Comparison of ENCODE assay signal across 8 cellular contexts in the genomic region with DNA sequence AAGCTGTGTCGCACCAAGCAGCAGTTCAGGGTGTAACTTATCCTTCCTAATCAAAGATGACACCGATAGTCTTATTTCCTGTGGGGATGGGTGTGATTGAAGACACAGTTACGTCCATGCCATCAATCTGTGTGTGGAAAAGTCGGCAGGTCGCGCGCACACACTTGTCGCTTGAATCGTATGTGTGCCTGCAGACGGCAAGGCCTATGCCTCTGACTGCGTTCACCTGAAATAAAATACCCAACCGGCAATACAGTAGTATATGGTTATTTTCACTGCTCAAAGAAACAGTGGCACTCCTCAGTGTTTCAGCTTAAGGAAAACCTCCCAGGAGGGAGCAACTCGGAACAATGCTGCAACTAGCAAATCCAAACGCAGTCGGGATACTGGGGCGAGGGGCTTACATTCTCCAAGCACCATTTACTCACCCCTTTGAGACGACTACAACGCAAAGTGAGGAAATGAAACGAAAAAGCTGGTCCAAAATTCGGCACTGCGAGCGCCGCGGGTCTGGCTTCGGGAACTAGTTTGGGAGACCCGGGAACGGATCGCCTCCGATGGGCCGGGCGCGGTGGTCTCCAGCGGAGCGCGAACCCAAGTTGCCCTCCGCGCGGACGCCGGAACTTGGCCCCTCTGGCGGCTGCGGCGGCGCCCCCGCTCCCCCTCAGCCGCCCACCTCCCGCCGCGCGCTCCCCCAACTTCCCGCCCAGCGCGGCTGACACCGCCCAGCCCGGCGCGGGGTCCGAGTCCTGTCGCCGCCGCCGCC. TPM values are rescaled to one million over a fixed set of nuclear protein-coding genes. Genes with fewer than 3 reads are reported as not detected.
A peak's percentile ranks its signal among the peaks of the same experiment; 100 is the strongest.
DNase-seq lines count a peak whose midpoint lies in the region; ATAC-seq and TF ChIP-seq lines count a peak whose summit lies in the region.

No MANE protein-coding gene starts in this region.

- H3K9ac ChIP-seq in KMS-11: peak overlapping the region; percentile 98

- H3K27me3 ChIP-seq in DOHH2 (ENCODE audit: control insufficient read depth, low read length) (peaks cover 10% of the 10 kb centered on the region), KMS-11 (ENCODE audit: insufficient read depth, low read depth) (no peaks in the 10 kb centered on the region)

- H4K20me1 ChIP-seq in DOHH2 (ENCODE audit: control insufficient read depth, insufficient read depth, low read depth, low read length): peaks cover 13% of the 10 kb centered on the region; the same call in 1 of the 2 replicates
- H4K20me1 ChIP-seq in KMS-11 (ENCODE audit: insufficient read depth): no peaks in the 10 kb centered on the region

- H3K4me1 ChIP-seq in DOHH2 (ENCODE audit: control insufficient read depth, low read length) (peaks cover 53% of the 10 kb centered on the region), KMS-11 (ENCODE audit: low read depth, poor library complexity, severe bottlenecking) (peaks cover 33% of the 10 kb centered on the region)

- ATAC-seq in GM21723 (IDR thresholded peaks at IDR 0.05; ENCODE audit: unreplicated experiment): peak; percentile 25
- ATAC-seq in stimulated activated naive B cell treated with anti-CD40 and anti-IgM and Interleukin-4, amounts not matched to agents 10 μg/mL and 1 μg/mL and 100 μg/mL, for 72 hours (replicated peaks): peak; percentile 36 to 48

- TF ChIP-seq CTCF in DOHH2 (IDR thresholded peaks at IDR 0.05; ENCODE audit: low read depth, low read length, poor library complexity, severe bottlenecking) (no peak), KMS-11 (conservative IDR thresholded peaks at IDR 0.05; ENCODE audit: low read depth, low read length) (no peak)

- peak overlapping the region; percentile 95 for H3K27ac Mint-ChIP-seq in stimulated activated naive B cell treated with anti-CD40 and anti-IgM and Interleukin-4, amounts not matched to agents 10 μg/mL and 1 μg/mL and 100 μg/mL, for 72 hours

- H3K9me3 ChIP-seq in DOHH2 (ENCODE audit: control insufficient read depth, insufficient read depth, low read length): no peaks in the 10 kb centered on the region

- H2AFZ ChIP-seq in KMS-11 (ENCODE audit: low read depth): no peak overlapping the region

- H3K9me2 ChIP-seq in DOHH2 (replicated peaks; ENCODE audit: control insufficient read depth, low read length): no peaks in the 10 kb centered on the region

- H3K9me3 Mint-ChIP-seq in stimulated activated naive B cell treated with anti-CD40 and anti-IgM and Interleukin-4, amounts not matched to agents 10 μg/mL and 1 μg/mL and 100 μg/mL, for 72 hours: no peaks in the 10 kb centered on the region

- H3K36me3 ChIP-seq in DOHH2 (ENCODE audit: control insufficient read depth, low read length): peaks cover 32% of the 10 kb centered on the region
- peaks cover 39% of the 10 kb centered on the region; the same call in 1 of the 2 replicates for H3K36me3 ChIP-seq in KMS-11 (ENCODE audit: insufficient read depth)

- H3K36me3 Mint-ChIP-seq in stimulated activated naive B cell treated with anti-CD40 and anti-IgM and Interleukin-4, amounts not matched to agents 10 μg/mL and 1 μg/mL and 100 μg/mL, for 72 hours: peaks cover 0 to 2% of the 10 kb centered on the region in 2 donors

- H3K27ac ChIP-seq in DOHH2 (ENCODE audit: low read depth, low read length): peak overlapping the region; percentile 53
- H3K27ac ChIP-seq in KMS-11: peak overlapping the region; percentile 96

- peak; percentile 53 for DNase-seq in activated CD4-positive, alpha-beta T cell treated with anti-CD3 and anti-CD28 coated beads for 48 hours
- DNase-seq in effector CD4-positive, alpha-beta T cell: peak; percentile 26
- peak; percentile 49 to 58 for DNase-seq in lung microvascular endothelial cell (ENCODE audit: low read depth in 2 of 2)
- peak; percentile 15 for DNase-seq in stimulated activated naive B cell treated with anti-CD40 and anti-IgM and Interleukin-4, amounts not matched to agents 10 μg/mL and 1 μg/mL and 100 μg/mL, for 72 hours
- DNase-seq in NCI-H446 treated with DMSO at 0.1 percent for 48 hours (lab: John Stamatoyannopoulos, UW): no peak

- peak overlapping the region; percentile 90 to 93 for H3K4me3 Mint-ChIP-seq in stimulated activated naive B cell treated with anti-CD40 and anti-IgM and Interleukin-4, amounts not matched to agents 10 μg/mL and 1 μg/mL and 100 μg/mL, for 72 hours

- no peaks in the 10 kb centered on the region for H3K27me3 Mint-ChIP-seq in stimulated activated naive B cell treated with anti-CD40 and anti-IgM and Interleukin-4, amounts not matched to agents 10 μg/mL and 1 μg/mL and 100 μg/mL, for 72 hours

- peaks cover 16 to 40% of the 10 kb centered on the region in 2 donors for H3K4me1 Mint-ChIP-seq in stimulated activated naive B cell treated with anti-CD40 and anti-IgM and Interleukin-4, amounts not matched to agents 10 μg/mL and 1 μg/mL and 100 μg/mL, for 72 hours

- H3K4me3 ChIP-seq in DOHH2 (ENCODE audit: low read length) (peak overlapping the region; percentile 97), KMS-11 (IDR thresholded peaks at IDR 0.05; ENCODE audit: insufficient read depth, low read depth, low read length) (peak overlapping the region; percentile 85)

- H3K79me2 ChIP-seq in DOHH2 (ENCODE audit: control insufficient read depth, low read length) (peaks cover 52% of the 10 kb centered on the region), KMS-11 (ENCODE audit: insufficient read depth, low read depth) (peaks cover 86% of the 10 kb centered on the region)

- H3K4me2 ChIP-seq in DOHH2 (ENCODE audit: low read length) (peak overlapping the region; percentile 90), KMS-11 (peak overlapping the region; percentile 95)

- H3F3A ChIP-seq in DOHH2 (ENCODE audit: control insufficient read depth, insufficient read depth): peaks cover 17% of the 10 kb centered on the region

RNA-seq across cellular contexts. Expression of gene PRKD3, which starts 0.7 kb away (rescaled TPM):
- total RNA-seq in lung microvascular endothelial cell: 48.4 and 51.0 TPM in 2 replicates

RNA-seq across cellular contexts. Expression of gene QPCT, which starts 20.5 kb away (rescaled TPM):
- 0.60 and 3.7 TPM in 2 replicates for total RNA-seq in lung microvascular endothelial cell
